In the genomic region with DNA sequence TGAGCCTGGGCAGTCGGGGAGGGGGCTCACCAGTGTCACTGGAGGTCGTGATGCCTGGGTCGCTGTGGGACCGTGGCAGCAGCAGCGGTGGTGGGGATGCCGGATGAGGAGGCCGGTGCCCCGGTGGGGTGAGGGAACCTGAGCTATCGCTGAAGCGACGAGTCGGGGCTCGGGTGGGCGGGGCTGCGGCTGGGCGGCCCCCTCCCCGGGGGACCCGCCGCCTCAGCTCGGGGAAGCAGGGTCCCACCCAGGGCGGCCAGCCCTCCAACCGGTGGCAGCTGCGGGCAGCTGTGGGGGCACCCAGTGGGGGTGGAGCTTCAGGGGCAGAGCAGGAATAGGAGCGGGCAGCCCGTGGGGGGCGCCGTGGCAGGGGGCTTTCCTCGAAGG, we compare ENCODE assay signal across 9 cellular contexts. TPM values are rescaled to one million over a fixed set of nuclear protein-coding genes. Genes with fewer than 3 reads are reported as not detected.
DNase-seq lines count a peak whose midpoint lies in the region; ATAC-seq and TF ChIP-seq lines count a peak whose summit lies in the region.
"Had no signal": no experiment of that assay in that cellular context is flagged by ENCODE, and none has a peak within 500 bp of the region (broad histone marks: within the 10 kb centered on the region; RNA-seq: fewer than 3 reads in every experiment).

No MANE protein-coding gene starts in this region.

- intact Hi-C loops in body of pancreas (cut with DNase I), result loop anchor here (5.0 to 10.0 kb wide), 2 partner anchors 72 to 345 kb away; a partner anchor contains a TSS

- H3K4me3 Mint-ChIP-seq in activated T-helper 17 cell treated with anti-CD3 and anti-CD28 coated beads, Interleukin-2, amount 50 U/mL, for 72 hours, result peak overlapping the region; percentile 44
- H3K4me3 Mint-ChIP-seq in natural killer cell treated with Interleukin-12 subunit alpha and Interleukin-12 subunit beta and Interleukin-15 and Interleukin-18, amount 100 ng/mL, for 72 hours, result peak overlapping the region; percentile 45

- no peak for DNase-seq in natural killer cell treated with Interleukin-12 subunit alpha and Interleukin-12 subunit beta and Interleukin-15 and Interleukin-18, amount 100 ng/mL, for 72 hours (ENCODE audit: low spot score)
- no peak for DNase-seq in EL
- no peak for DNase-seq in body of pancreas
- no peak for DNase-seq in LoVo (ENCODE audit: low spot score)
- DNase-seq in NCI-H748 treated with DMSO at 0.1 percent for 48 hours (lab: John Stamatoyannopoulos, UW), result no peak

- H3K36me3 ChIP-seq in body of pancreas (replicated peaks in 1 of 2; ENCODE audit: insufficient read depth in 1 of 2, low read depth in 2 of 2), result no peaks in the 10 kb centered on the region

- H3K27me3 Mint-ChIP-seq in activated T-helper 17 cell treated with anti-CD3 and anti-CD28 coated beads, Interleukin-2, amount 50 U/mL, for 72 hours, result no peaks in the 10 kb centered on the region
- no peaks in the 10 kb centered on the region for H3K27me3 Mint-ChIP-seq in natural killer cell treated with Interleukin-12 subunit alpha and Interleukin-12 subunit beta and Interleukin-15 and Interleukin-18, amount 100 ng/mL, for 72 hours

- H3K27ac Mint-ChIP-seq in activated T-helper 17 cell treated with anti-CD3 and anti-CD28 coated beads, Interleukin-2, amount 50 U/mL, for 72 hours, result no peak overlapping the region
- no peak overlapping the region for H3K27ac Mint-ChIP-seq in natural killer cell treated with Interleukin-12 subunit alpha and Interleukin-12 subunit beta and Interleukin-15 and Interleukin-18, amount 100 ng/mL, for 72 hours

- H3K4me1 Mint-ChIP-seq in activated T-helper 17 cell treated with anti-CD3 and anti-CD28 coated beads, Interleukin-2, amount 50 U/mL, for 72 hours, result peaks cover 18% of the 10 kb centered on the region
- H3K4me1 Mint-ChIP-seq in natural killer cell treated with Interleukin-12 subunit alpha and Interleukin-12 subunit beta and Interleukin-15 and Interleukin-18, amount 100 ng/mL, for 72 hours (ENCODE audit: low read depth in 2 of 2), result peaks cover 21 to 30% of the 10 kb centered on the region in 2 donors

- H3K9me3 ChIP-seq in body of pancreas, result no peaks in the 10 kb centered on the region

- peak overlapping the region in 1 of 4 donors; percentile 26 for H3K27ac ChIP-seq in body of pancreas
- H3K27ac ChIP-seq: epithelial cell of prostate had no signal

- H3K9me3 Mint-ChIP-seq in activated T-helper 17 cell treated with anti-CD3 and anti-CD28 coated beads, Interleukin-2, amount 50 U/mL, for 72 hours, result no peaks in the 10 kb centered on the region
- H3K9me3 Mint-ChIP-seq in natural killer cell treated with Interleukin-12 subunit alpha and Interleukin-12 subunit beta and Interleukin-15 and Interleukin-18, amount 100 ng/mL, for 72 hours, result no peaks in the 10 kb centered on the region

- 22% methylated on average over 27 of the region's 28 CpGs; no CpG with 5 or more reads in 1 of the 2 donors for WGBS in body of pancreas, 2 donors

- no peaks in the 10 kb centered on the region for H3K27me3 ChIP-seq in body of pancreas

- no peak overlapping the region for H3K4me3 ChIP-seq in body of pancreas

- no peak for TF ChIP-seq CTCF in body of pancreas (IDR thresholded peaks at IDR 0.05)

- no peak for TF ChIP-seq POLR2A in body of pancreas (IDR thresholded peaks at IDR 0.05)

- H3K36me3 Mint-ChIP-seq in activated T-helper 17 cell treated with anti-CD3 and anti-CD28 coated beads, Interleukin-2, amount 50 U/mL, for 72 hours (ENCODE audit: low read depth), result peaks cover 4% of the 10 kb centered on the region
- H3K36me3 Mint-ChIP-seq in natural killer cell treated with Interleukin-12 subunit alpha and Interleukin-12 subunit beta and Interleukin-15 and Interleukin-18, amount 100 ng/mL, for 72 hours, result no peaks in the 10 kb centered on the region

- ATAC-seq in GM18502 (IDR thresholded peaks at IDR 0.05; ENCODE audit: poor library complexity, unreplicated experiment) (peak; percentile 22), HG02798 (IDR thresholded peaks at IDR 0.05; ENCODE audit: poor library complexity, unreplicated experiment) (peak; percentile 13), body of pancreas (no peak)
- ATAC-seq in activated T-helper 17 cell treated with anti-CD3 and anti-CD28 coated beads, Interleukin-2, amount 50 U/mL, for 72 hours (replicated peaks), result peak; percentile 2
- ATAC-seq in natural killer cell treated with Interleukin-12 subunit alpha and Interleukin-12 subunit beta and Interleukin-15 and Interleukin-18, amount 100 ng/mL, for 72 hours, result peak; percentile 24 to 37

- peaks cover 26% of the 10 kb centered on the region for H3K4me1 ChIP-seq in body of pancreas

RNA-seq across cellular contexts. Expression of a gene that starts 5.0 kb away (rescaled TPM):
- 10 to 100 TPM; 20.7 to 32.1 TPM for total RNA-seq in activated T-helper 17 cell treated with anti-CD3 and anti-CD28 coated beads, Interleukin-2, amount 50 U/mL, for 72 hours
- total RNA-seq in natural killer cell treated with Interleukin-12 subunit alpha and Interleukin-12 subunit beta and Interleukin-15 and Interleukin-18, amount 100 ng/mL, for 72 hours, result 10 to 100 TPM; 12.3 to 38.0 TPM
- total RNA-seq in body of pancreas, result 10 to 100 TPM in 1 of 2 donors, 1 to 10 TPM in 1; 6.2 to 12.2 TPM

RNA-seq across cellular contexts. Expression of a gene that starts 11.9 kb away (rescaled TPM):
- total RNA-seq in activated T-helper 17 cell treated with anti-CD3 and anti-CD28 coated beads, Interleukin-2, amount 50 U/mL, for 72 hours, result 100 to 1,000 TPM in 1 of 2 donors, 10 to 100 TPM in 1; 84.0 to 123 TPM
- 100 to 1,000 TPM; 134 to 169 TPM for total RNA-seq in natural killer cell treated with Interleukin-12 subunit alpha and Interleukin-12 subunit beta and Interleukin-15 and Interleukin-18, amount 100 ng/mL, for 72 hours
- total RNA-seq in body of pancreas, result 10 to 100 TPM; 36.8 to 38.9 TPM

RNA-seq across cellular contexts. Expression of a gene that starts 23.1 kb away (rescaled TPM):
- 100 to 1,000 TPM in 1 of 2 donors, 10 to 100 TPM in 1; 87.7 to 131 TPM for total RNA-seq in activated T-helper 17 cell treated with anti-CD3 and anti-CD28 coated beads, Interleukin-2, amount 50 U/mL, for 72 hours
- 100 to 1,000 TPM in 1 of 2 donors, 10 to 100 TPM in 1; 77.1 to 117 TPM for total RNA-seq in natural killer cell treated with Interleukin-12 subunit alpha and Interleukin-12 subunit beta and Interleukin-15 and Interleukin-18, amount 100 ng/mL, for 72 hours
- 10 to 100 TPM; 36.6 to 40.7 TPM for total RNA-seq in body of pancreas

RNA-seq across cellular contexts. Expression of a gene that starts 27.0 kb away (rescaled TPM):
- 1 to 10 TPM; 4.1 to 6.0 TPM for total RNA-seq in activated T-helper 17 cell treated with anti-CD3 and anti-CD28 coated beads, Interleukin-2, amount 50 U/mL, for 72 hours
- total RNA-seq in natural killer cell treated with Interleukin-12 subunit alpha and Interleukin-12 subunit beta and Interleukin-15 and Interleukin-18, amount 100 ng/mL, for 72 hours, result 1 to 10 TPM; 2.0 to 4.7 TPM
- 1 to 10 TPM; 1.3 to 2.9 TPM for total RNA-seq in body of pancreas

RNA-seq across cellular contexts. Expression of a gene that starts 41.7 kb away (rescaled TPM):
- 10 to 100 TPM; 31.3 to 59.9 TPM for total RNA-seq in activated T-helper 17 cell treated with anti-CD3 and anti-CD28 coated beads, Interleukin-2, amount 50 U/mL, for 72 hours
- 10 to 100 TPM; 42.6 to 53.0 TPM for total RNA-seq in natural killer cell treated with Interleukin-12 subunit alpha and Interleukin-12 subunit beta and Interleukin-15 and Interleukin-18, amount 100 ng/mL, for 72 hours
- 10 to 100 TPM in 1 of 2 donors, 1 to 10 TPM in 1; 5.9 to 16.3 TPM for total RNA-seq in body of pancreas
